ENCODE assay signal across 16 cellular contexts in the genomic region with DNA sequence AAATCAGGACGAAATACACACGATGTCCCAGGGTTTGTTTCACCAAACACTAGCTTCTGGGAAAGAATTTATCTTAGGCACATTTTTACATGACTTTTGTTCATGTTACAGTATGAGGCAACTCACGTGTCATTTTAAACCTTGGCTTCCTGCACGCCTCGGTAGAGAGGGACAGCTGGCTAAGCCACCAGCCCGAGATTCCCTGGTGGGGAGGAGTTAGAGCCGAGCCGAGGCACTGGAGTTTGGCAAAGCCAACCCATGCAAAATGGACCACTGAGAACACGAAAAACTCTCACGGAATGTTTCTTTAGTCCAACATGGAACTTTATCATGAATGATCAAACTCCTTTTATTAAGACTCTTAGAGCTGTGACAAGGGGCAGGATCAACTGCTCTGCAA.
DNase-seq lines count a peak whose midpoint lies in the region; ATAC-seq, FAIRE-seq and TF ChIP-seq lines count a peak whose summit lies in the region.
"Had no signal": no experiment of that assay in that cellular context is flagged by ENCODE, and none has a peak within 500 bp of the region (broad histone marks: within the 10 kb centered on the region; RNA-seq: fewer than 3 reads in every experiment).

No MANE protein-coding gene starts in this region.

- POLR2A ChIA-PET in SK-N-SH (lab: Yijun Ruan, JAX) = no interaction called here
- POLR2A ChIA-PET in H1 (lab: Charles Lee; ENCODE audit: partially characterized antibody) = interaction anchor here (0.7 to 1.4 kb wide), 3 partner anchors 12 to 21 kb away, joined by 3 to 4 read pairs (median 4); no protein-coding TSS in a partner anchor

- H3K79me1 ChIP-seq in H1 (ENCODE audit: low read depth, low read length) = 0 out of 2 replicates have a peak, but pooled peaks cover 2% of the 10 kb centered on the region

- H2BK120ac ChIP-seq in H1 (replicated peaks; ENCODE audit: low read depth, low read length) = no peak overlapping the region

- ATAC-seq in SK-N-SH treated with all-trans-retinoic acid at 6 μM for 48 hours (no peak), psoas muscle (peak; percentile 65 to 86 (median 76)), left colon (no peak), GM21825 (IDR thresholded peaks at IDR 0.05; ENCODE audit: unreplicated experiment) (no peak)
- ATAC-seq: GM12878 had no signal

- H3K56ac ChIP-seq in H1 (replicated peaks; ENCODE audit: insufficient read length, low read depth, low read length) = no peak overlapping the region

- no peak overlapping the region for H3K18ac ChIP-seq in H1 (ENCODE audit: extremely low read depth, low read length)

- no peak overlapping the region for H3K27ac ChIP-seq in SK-N-SH (ENCODE audit: low read depth in 2 of 2, low read length in 1 of 2)
- H3K27ac ChIP-seq in H1 (ENCODE audit: low read depth, low read length) = no peak overlapping the region
- no peak overlapping the region for H3K27ac ChIP-seq in psoas muscle
- H3K27ac ChIP-seq: BLaER1 treated with 17β-estradiol and CSF1 and Interleukin-3, amounts not matched to agents 10 nM and 100 nM; GM23248 had no signal

- CTCF ChIA-PET in SK-N-SH (lab: Yijun Ruan, JAX) = interaction anchor here (1.4 kb wide), 1 partner anchor 69 kb away, joined by 5 read pairs; no protein-coding TSS in a partner anchor
- CTCF ChIA-PET in H1 (lab: Charles Lee; ENCODE audit: partially characterized antibody) = interaction anchor here (0.9 to 1.5 kb wide), 3 partner anchors 16 to 37 kb away, joined by 3 to 4 read pairs (median 4); no protein-coding TSS in a partner anchor

- TF ChIP-seq POLR2A in H1 (IDR thresholded peaks at IDR 0.05; ENCODE audit: control extremely low read depth in 1 of 2, low read depth in 2 of 2, low read length in 2 of 2) = no peak

- H3K14ac ChIP-seq in H1 (ENCODE audit: insufficient read length) = no peak overlapping the region

- no peak overlapping the region for H2AK5ac ChIP-seq in H1 (ENCODE audit: low read depth, low read length)

- TF ChIP-seq EP300 in SK-N-SH (IDR thresholded peaks at IDR 0.05; ENCODE audit: borderline replicate concordance in 1 of 2, low read depth in 1 of 2, low read length in 1 of 2) = no peak
- TF ChIP-seq EP300 in H1 (IDR thresholded peaks at IDR 0.05; ENCODE audit: borderline replicate concordance in 1 of 2, low read depth in 2 of 2, low read length in 2 of 2) = no peak

- peak overlapping the region; percentile 44 for H4K91ac ChIP-seq in H1 (replicated peaks; ENCODE audit: insufficient read length, low read length)

- H2BK12ac ChIP-seq in H1 (ENCODE audit: low read depth, low read length) = 0 out of 2 replicates have a peak overlapping the region, but pooled peaks have one; percentile 51

- no peaks in the 10 kb centered on the region for H4K20me1 ChIP-seq in SK-N-SH (ENCODE audit: insufficient read depth)
- no peaks in the 10 kb centered on the region for H4K20me1 ChIP-seq in H1 (replicated peaks in 1 of 2; ENCODE audit: control insufficient read depth in 1 of 2, insufficient read depth in 2 of 2, low read length in 2 of 2)
- H4K20me1 ChIP-seq: BLaER1 treated with 17β-estradiol and CSF1 and Interleukin-3, amounts not matched to agents 10 nM and 100 nM had no signal

- peaks cover 10% of the 10 kb centered on the region; the same call in 1 of the 2 replicates for H3K23me2 ChIP-seq in H1 (ENCODE audit: low read depth, low read length)

- H3K9me3 ChIP-seq in SK-N-SH = no peaks in the 10 kb centered on the region
- no peaks in the 10 kb centered on the region; a peak in 1 of 4 replicates for H3K9me3 ChIP-seq in H1 (ENCODE audit: insufficient read depth in 2 of 2, low read depth in 1 of 2, low read length in 1 of 2)
- no peaks in the 10 kb centered on the region for H3K9me3 ChIP-seq in psoas muscle
- H3K9me3 ChIP-seq: BLaER1 treated with 17β-estradiol and CSF1 and Interleukin-3, amounts not matched to agents 10 nM and 100 nM had no signal

- no peak overlapping the region for H3K4ac ChIP-seq in H1 (replicated peaks; ENCODE audit: insufficient read length, low read depth, low read length)

- H3K79me2 ChIP-seq in SK-N-SH (ENCODE audit: insufficient read depth) (no peaks in the 10 kb centered on the region), H1 (ENCODE audit: control insufficient read depth in 1 of 2, insufficient read depth in 2 of 2, low read length in 2 of 2) (no peaks in the 10 kb centered on the region)

- H3K9me2 ChIP-seq in SK-N-SH = no peaks in the 10 kb centered on the region

- no peaks in the 10 kb centered on the region for H3K36me3 ChIP-seq in SK-N-SH (replicated peaks in 1 of 2; ENCODE audit: control insufficient read depth in 1 of 2, insufficient read depth in 2 of 2, low read length in 1 of 2)
- H3K36me3 ChIP-seq in H1 (ENCODE audit: control insufficient read depth in 2 of 4, insufficient read depth in 4 of 4, low read length in 3 of 4) = no peaks in the 10 kb centered on the region
- H3K36me3 ChIP-seq in psoas muscle (ENCODE audit: insufficient read depth in 1 of 2, low read depth in 1 of 2) = no peaks in the 10 kb centered on the region
- H3K36me3 ChIP-seq: BLaER1 treated with 17β-estradiol and CSF1 and Interleukin-3, amounts not matched to agents 10 nM and 100 nM had no signal

- 0 out of 2 replicates have a peak overlapping the region, but pooled peaks have one; percentile 36 for H2BK5ac ChIP-seq in H1 (ENCODE audit: low read depth, low read length)

- DNase-seq in SK-N-SH = no peak
- DNase-seq in H1 (ENCODE audit: low read depth in 1 of 2, low spot score in 2 of 2) = no peak
- DNase-seq in psoas muscle = no peak
- DNase-seq in AG20443 (ENCODE audit: low spot score) = no peak
- no peak for DNase-seq in left colon
- DNase-seq: 8988T; Calu3; CD4-positive, alpha-beta T cell; DMS 273 treated with DMSO at 0.1 percent for 48 hours; GM23248; H9 had no signal

- TF ChIP-seq CTCF in SK-N-SH (IDR thresholded peaks at IDR 0.05) (no peak), H1 (IDR thresholded peaks at IDR 0.05; ENCODE audit: control extremely low read depth in 1 of 3, insufficient read depth in 1 of 3, low read depth in 1 of 3, low read length in 3 of 3) (no peak), psoas muscle (IDR thresholded peaks at IDR 0.05) (no peak)

- no peak overlapping the region for H3K23ac ChIP-seq in H1 (ENCODE audit: insufficient read length)

- H3K4me3 ChIP-seq in SK-N-SH (ENCODE audit: low read depth in 2 of 2, low read length in 1 of 2) (no peak overlapping the region), H1 (ENCODE audit: extremely low read depth in 1 of 4, insufficient read depth in 2 of 4, low read depth in 3 of 4, low read length in 4 of 4) (no peak overlapping the region), psoas muscle (peak overlapping the region; percentile 26)
- H3K4me3 ChIP-seq: BLaER1 treated with 17β-estradiol and CSF1 and Interleukin-3, amounts not matched to agents 10 nM and 100 nM; GM12878; GM23248 had no signal

- no peak for TF ChIP-seq RAD21 in SK-N-SH (IDR thresholded peaks at IDR 0.05; ENCODE audit: low read length)
- no peak for TF ChIP-seq RAD21 in H1 (IDR thresholded peaks at IDR 0.05 in 1 of 2, conservative IDR thresholded peaks at IDR 0.05 in 1 of 2; ENCODE audit: low read depth in 2 of 2, low read length in 2 of 2)

- H3F3A ChIP-seq in SK-N-SH (replicated peaks; ENCODE audit: insufficient read depth) = no peaks in the 10 kb centered on the region

- H3K4me1 ChIP-seq in SK-N-SH (ENCODE audit: control insufficient read depth in 1 of 2, insufficient read depth in 2 of 2, low read depth in 1 of 2, low read length in 1 of 2) (no peaks in the 10 kb centered on the region), H1 (replicated peaks in 1 of 4; ENCODE audit: control insufficient read depth in 3 of 4, insufficient read depth in 4 of 4, low read length in 3 of 4) (no peaks in the 10 kb centered on the region), psoas muscle (no peaks in the 10 kb centered on the region)
- H3K4me1 ChIP-seq: BLaER1 treated with 17β-estradiol and CSF1 and Interleukin-3, amounts not matched to agents 10 nM and 100 nM had no signal

- no peak overlapping the region for H2BK20ac ChIP-seq in H1 (ENCODE audit: low read length)

- WGBS in SK-N-SH (ENCODE audit: low lambda C conversion rate) = 18% methylated on average over 10 of the region's 10 CpGs
- WGBS in H1 (ENCODE audit: extremely low coverage in 1 of 2, insufficient coverage in 1 of 2, insufficient read length in 1 of 2, insufficient replicate concordance in 2 of 2, low coverage in 1 of 2, low lambda C conversion rate in 2 of 2, missing lambda C conversion rate in 1 of 2), 2 experiments = 96% methylated on average over 10 of the region's 10 CpGs; no CpG with 5 or more reads in 1 of the 2 experiments
- 25 to 43% (median 30%) methylated on average over 10 of the region's 10 CpGs for WGBS in psoas muscle, 3 donors

- intact Hi-C loops in psoas muscle (cut with DNase I) = no loop called here
- intact Hi-C loops in left colon (cut with DNase I, micrococcal nuclease) = no loop called here

- H3K9ac ChIP-seq in SK-N-SH (no peak overlapping the region), H1 (replicated peaks in 1 of 4; ENCODE audit: extremely low read depth in 1 of 4, low read depth in 3 of 4, low read length in 3 of 4) (no peak overlapping the region)
- H3K9ac ChIP-seq: BLaER1 treated with 17β-estradiol and CSF1 and Interleukin-3, amounts not matched to agents 10 nM and 100 nM; GM23248 had no signal

- H4K5ac ChIP-seq in H1 (ENCODE audit: insufficient read length, low read depth, low read length) = no peak overlapping the region

- no peak for FAIRE-seq in H1 (lab: Jason Lieb, UNC)
- FAIRE-seq: GM12878, GM18507 had no signal

- H3K4me2 ChIP-seq in SK-N-SH (peak overlapping the region; percentile 57; the same call in 1 of the 2 replicates), H1 (ENCODE audit: insufficient read depth in 1 of 2, low read depth in 2 of 2, low read length in 2 of 2) (no peak overlapping the region)
- H3K4me2 ChIP-seq: BLaER1 treated with 17β-estradiol and CSF1 and Interleukin-3, amounts not matched to agents 10 nM and 100 nM had no signal

- H2AFZ ChIP-seq in SK-N-SH (ENCODE audit: low read depth) = no peak overlapping the region
- H2AFZ ChIP-seq in H1 (ENCODE audit: low read length) = no peak overlapping the region
- H2AFZ ChIP-seq: GM23248 had no signal

- H2BK15ac ChIP-seq in H1 (ENCODE audit: low read length) = no peak overlapping the region

- peaks cover 7% of the 10 kb centered on the region; the same call in 1 of the 2 replicates for H3K27me3 ChIP-seq in SK-N-SH (ENCODE audit: insufficient read depth)
- H3K27me3 ChIP-seq in H1 (replicated peaks in 1 of 4; ENCODE audit: control insufficient read depth in 3 of 4, extremely low read depth in 1 of 4, insufficient read depth in 3 of 4, low read length in 3 of 4) = no peaks in the 10 kb centered on the region
- peaks cover 0 to 1% (median 0%) of the 10 kb centered on the region in 3 donors for H3K27me3 ChIP-seq in psoas muscle (ENCODE audit: insufficient read depth in 3 of 3, low read length in 2 of 3)
- H3K27me3 ChIP-seq: BLaER1 treated with 17β-estradiol and CSF1 and Interleukin-3, amounts not matched to agents 10 nM and 100 nM had no signal

- H4K8ac ChIP-seq in H1 (ENCODE audit: extremely low read depth, insufficient read depth, low read length) = no peak overlapping the region

TF ChIP-seq in SK-N-SH, 30 proteins besides CTCF, POLR2A, EP300 and RAD21:
- TF ChIP-seq MEF2A (IDR thresholded peaks at IDR 0.05; ENCODE audit: borderline replicate concordance, low read depth) = no peak
TF ChIP-seq in SK-N-SH: peak in this region for 0.

TF ChIP-seq in SK-N-SH treated with all-trans-retinoic acid at 6 μM for 48 hours, 23 proteins besides CTCF, POLR2A, EP300 and RAD21 (continues in another document):
- no peak for TF ChIP-seq ZC3H10 (CRISPR knock-in tag; IDR thresholded peaks at IDR 0.05)

Comparison
In these comparisons a context has a peak if more than half of its experiments do, and no peak if none do; other contexts are left out.
1. ATAC-seq: peak in psoas muscle (4 of 4); none in SK-N-SH treated with all-trans-retinoic acid at 6 μM for 48 hours (single experiment), left colon (single experiment) and GM21825 (single experiment).